In the genomic region with DNA sequence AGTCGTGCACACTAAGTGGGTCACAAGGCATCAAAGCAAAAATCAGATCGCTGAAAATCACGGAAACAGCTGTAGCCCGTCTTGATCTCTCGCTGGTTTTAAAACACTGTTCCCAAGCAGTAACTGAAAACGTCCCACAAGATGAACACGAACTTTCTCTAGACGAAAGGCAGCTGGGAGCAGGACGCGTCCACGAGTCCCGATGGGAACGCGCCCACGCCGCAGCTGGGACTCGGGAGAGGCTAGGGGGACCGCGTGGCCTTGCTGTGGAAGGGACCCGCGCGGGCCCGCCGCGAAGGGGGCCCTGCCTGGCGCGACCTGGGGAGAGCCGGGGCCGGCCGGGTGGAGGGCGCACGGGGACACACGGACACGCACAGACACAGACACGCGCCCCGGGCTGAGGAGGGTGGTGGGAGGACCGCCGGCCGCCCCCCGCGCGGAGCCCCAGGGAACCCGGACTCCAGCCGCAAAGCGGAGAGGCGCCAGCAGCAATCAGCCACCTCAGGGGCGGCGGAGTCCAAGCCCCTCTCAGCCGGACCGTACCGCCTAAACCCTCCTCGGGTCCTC, we compare ENCODE assay signal across 8 cellular contexts. TPM values are rescaled to one million over a fixed set of nuclear protein-coding genes. Genes with fewer than 3 reads are reported as not detected.
DNase-seq lines count a peak whose midpoint lies in the region; ATAC-seq and TF ChIP-seq lines count a peak whose summit lies in the region.

No MANE protein-coding gene starts in this region.

- intact Hi-C loops in PC-9 (cut with micrococcal nuclease; ENCODE audit: unreplicated experiment) = loop anchor here (1.0 to 5.0 kb wide), 5 partner anchors 37 to 122 kb away; no protein-coding TSS in a partner anchor

- CTCF ChIA-PET in PC-9 (lab: Charles Lee) = no interaction called here

- H3K27me3 ChIP-seq in PC-9 (ENCODE audit: insufficient read depth, low read depth) (no peaks in the 10 kb centered on the region), iPS-18a (ENCODE audit: control insufficient read depth, insufficient read depth, low read length) (peaks cover 35% of the 10 kb centered on the region), smooth muscle cell (ENCODE audit: low read depth) (no peaks in the 10 kb centered on the region)

- peak overlapping the region; percentile 85 for H2AFZ ChIP-seq in PC-9
- H2AFZ ChIP-seq in smooth muscle cell (ENCODE audit: low read depth) = peak overlapping the region; percentile 6

- in situ Hi-C loops in astrocyte of the spinal cord (cut with HindIII; ENCODE audit: low sequenced_read_pairs) = no loop called here

- peak overlapping the region; percentile 77 for H3K27ac ChIP-seq in PC-9
- no peak overlapping the region for H3K27ac ChIP-seq in iPS-18a (ENCODE audit: low read length)
- H3K27ac ChIP-seq in smooth muscle cell (ENCODE audit: low read depth) = peak overlapping the region; percentile 85

- no peaks in the 10 kb centered on the region for H3K36me3 ChIP-seq in PC-9 (ENCODE audit: low read depth)
- H3K36me3 ChIP-seq in iPS-18a (ENCODE audit: control insufficient read depth, low read depth, low read length) = no peaks in the 10 kb centered on the region
- H3K36me3 ChIP-seq in smooth muscle cell (ENCODE audit: low read depth) = no peaks in the 10 kb centered on the region

- H4K20me1 ChIP-seq in PC-9 (ENCODE audit: insufficient read depth) = no peaks in the 10 kb centered on the region
- H4K20me1 ChIP-seq in smooth muscle cell (ENCODE audit: low read depth) = peaks cover 54% of the 10 kb centered on the region

- H3K9me3 ChIP-seq in PC-9 (ENCODE audit: insufficient read depth, low read depth) (no peaks in the 10 kb centered on the region), iPS-18a (ENCODE audit: control insufficient read depth, low read depth, low read length) (no peaks in the 10 kb centered on the region), smooth muscle cell (replicated peaks; ENCODE audit: low read depth) (no peaks in the 10 kb centered on the region)

- peak overlapping the region; percentile 73 for H3K4me2 ChIP-seq in PC-9
- H3K4me2 ChIP-seq in smooth muscle cell = peak overlapping the region; percentile 89

- peak overlapping the region; percentile 64 for H3K9ac ChIP-seq in iPS-18a (ENCODE audit: low read length)
- H3K9ac ChIP-seq in smooth muscle cell (ENCODE audit: low read depth) = peak overlapping the region; percentile 85

- H3K4me1 ChIP-seq in PC-9 (replicated peaks; ENCODE audit: insufficient read depth) (peaks cover 45% of the 10 kb centered on the region), iPS-18a (ENCODE audit: control insufficient read depth, low read depth, low read length) (peaks cover 28% of the 10 kb centered on the region), smooth muscle cell (ENCODE audit: low read depth) (peaks cover 23% of the 10 kb centered on the region)

- H3F3A ChIP-seq in PC-9 (ENCODE audit: insufficient read depth, low read depth) (no peaks in the 10 kb centered on the region), smooth muscle cell (ENCODE audit: low read depth) (peaks cover 12% of the 10 kb centered on the region)

- under 1% methylated on average over 49 of the region's 53 CpGs for WGBS in smooth muscle cell (ENCODE audit: low lambda C conversion rate)

- BruUV-seq in PC-9 (replicated peaks; lab: Mats Ljungman, UMichigan) = no TSS peak

- POLR2A ChIA-PET in PC-9 (lab: Charles Lee; ENCODE audit: unreplicated experiment) = interaction anchor here (0.6 to 1.2 kb wide), 3 partner anchors 62 to 121 kb away, joined by 3 to 9 read pairs (median 6); no protein-coding TSS in a partner anchor

- peak; percentile 10 for ATAC-seq in HG02870 (IDR thresholded peaks at IDR 0.05; ENCODE audit: unreplicated experiment)

- H3K79me2 ChIP-seq in PC-9 (ENCODE audit: low read depth) (peaks cover 49% of the 10 kb centered on the region), smooth muscle cell (ENCODE audit: low read depth) (peaks cover 56% of the 10 kb centered on the region)

- H3K4me3 ChIP-seq in PC-9 = peak overlapping the region; percentile 95
- H3K4me3 ChIP-seq in astrocyte of the spinal cord (ENCODE audit: low read depth, low read length) = peak overlapping the region; percentile 90
- H3K4me3 ChIP-seq in iPS-18a (ENCODE audit: low read length) = peak overlapping the region; percentile 77
- H3K4me3 ChIP-seq in smooth muscle cell = peak overlapping the region; percentile 90

- TF ChIP-seq CTCF in PC-9 (conservative IDR thresholded peaks at IDR 0.05) = no peak
- TF ChIP-seq CTCF in astrocyte of the spinal cord (IDR thresholded peaks at IDR 0.05; ENCODE audit: low read depth, low read length) = no peak
- TF ChIP-seq CTCF in smooth muscle cell (IDR thresholded peaks at IDR 0.05; ENCODE audit: borderline replicate concordance, insufficient read depth, poor library complexity, severe bottlenecking) = no peak

- DNase-seq in stimulated activated naive CD4-positive, alpha-beta T cell (lab: John Stamatoyannopoulos, UW) = peak; percentile 42 to 80 (median 58)
- DNase-seq in stimulated activated naive CD4-positive, alpha-beta T cell treated with Interleukin-2 at 50 U/mL for 16 hours (lab: John Stamatoyannopoulos, UW) = no peak
- DNase-seq in PC-9 (peak in 1 of 2 experiments; percentile 43), astrocyte of the spinal cord (ENCODE audit: low read depth, low spot score) (no peak), smooth muscle cell (lab: John Stamatoyannopoulos, UW; ENCODE audit: unreplicated experiment) (peak; percentile 36), NK-92 (lab: John Stamatoyannopoulos, UW; ENCODE audit: unreplicated experiment) (no peak)

- H3K9me2 ChIP-seq in PC-9 (ENCODE audit: insufficient read depth) = no peaks in the 10 kb centered on the region

RNA-seq across cellular contexts. Expression of a gene that starts 0.6 kb away (rescaled TPM):
- total RNA-seq in PC-9 (2021) (10.8 and 14.9 TPM in 2 replicates), smooth muscle cell (165 and 190 TPM in 2 replicates)
- polyA plus RNA-seq in smooth muscle cell = 26.6 and 33.5 TPM in 2 replicates

Comparison
In these comparisons a context has a peak if more than half of its experiments do, and no peak if none do; other contexts are left out.
1. DNase-seq: peak in stimulated activated naive CD4-positive, alpha-beta T cell (6 of 6) and smooth muscle cell (single experiment); none in stimulated activated naive CD4-positive, alpha-beta T cell treated with Interleukin-2 at 50 U/mL for 16 hours (single experiment), astrocyte of the spinal cord (single experiment) and NK-92 (single experiment).
2. RNA of a gene that starts 0.6 kb away (total RNA-seq): 165 to 190 TPM in smooth muscle cell; 10.8 to 14.9 TPM in PC-9; every median in the first group is over 10 times any median in the second.
3. Peak in every context shown above with its lines, with median percentiles within 50 percentile points of each other: H3K4me3 ChIP-seq.